ENCODE assay signal across 17 cellular contexts in the genomic region with DNA sequence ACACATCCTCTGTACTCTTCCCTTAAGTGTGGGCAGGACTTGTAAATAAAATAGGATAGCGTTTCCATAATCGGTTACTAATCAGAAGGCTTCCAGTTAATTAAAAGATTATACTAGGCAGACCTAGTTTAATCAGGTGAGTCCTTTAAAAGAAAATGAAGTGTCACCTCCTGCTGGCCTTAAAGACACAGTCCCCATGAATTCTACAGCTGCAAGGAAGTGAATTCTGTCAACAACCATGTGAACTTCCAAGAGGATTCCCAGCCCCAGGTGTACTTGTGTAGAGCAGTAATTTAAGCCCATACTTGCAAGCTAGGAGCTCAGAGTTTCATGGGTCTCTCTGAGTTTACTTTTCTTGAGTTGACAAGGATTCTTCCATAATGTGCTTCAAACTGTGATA.
A peak's percentile ranks its signal among the peaks of the same experiment; 100 is the strongest.
DNase-seq lines count a peak whose midpoint lies in the region; ATAC-seq and TF ChIP-seq lines count a peak whose summit lies in the region.
"Had no signal": no experiment of that assay in that cellular context is flagged by ENCODE, and none has a peak within 500 bp of the region (broad histone marks: within the 10 kb centered on the region; RNA-seq: fewer than 3 reads in every experiment).

No MANE protein-coding gene starts in this region.

- no peaks in the 10 kb centered on the region for H3K9me2 ChIP-seq in neural cell (ENCODE audit: insufficient read depth, low read length)

- H3K79me2 ChIP-seq in neural cell (replicated peaks; ENCODE audit: insufficient read depth, low read length) = no peaks in the 10 kb centered on the region

- no peaks in the 10 kb centered on the region for H3K9me3 ChIP-seq in neural cell (ENCODE audit: low read length)
- no peaks in the 10 kb centered on the region for H3K9me3 ChIP-seq in Peyer's patch
- H3K9me3 ChIP-seq: BLaER1 had no signal

- no peaks in the 10 kb centered on the region; the same call in 1 of the 2 replicates for H3K4me1 Mint-ChIP-seq in WTC11
- H3K4me1 Mint-ChIP-seq in T-helper 2 cell treated with Interferon-gamma antibody and Interleukin-4, amounts not matched to agents 5 μg/mL and 100 μg/mL, for 36 hours (ENCODE audit: low read depth) = no peaks in the 10 kb centered on the region
- H3K4me1 Mint-ChIP-seq: IgD-negative memory B cell had no signal

- no peak for TF ChIP-seq RAD21 in neural cell (conservative IDR thresholded peaks at IDR 0.05)

- peak; percentile 17 for DNase-seq in D341Med (ENCODE audit: low spot score)
- DNase-seq in NCI-H69 (lab: John Stamatoyannopoulos, UW) = peak; percentile 13
- no peak for DNase-seq in WTC11 (ENCODE audit: low spot score)
- DNase-seq in Peyer's patch = no peak
- no peak for DNase-seq in T-helper 2 cell treated with Interferon-gamma antibody and Interleukin-4, amounts not matched to agents 5 μg/mL and 100 μg/mL, for 36 hours (ENCODE audit: low spot score)
- DNase-seq: 8988T; Calu3; CD8-positive, alpha-beta T cell; GDM1; GM23248; HFFc6 had no signal

- no peak overlapping the region for H3K4me3 Mint-ChIP-seq in WTC11
- no peak overlapping the region for H3K4me3 Mint-ChIP-seq in T-helper 2 cell treated with Interferon-gamma antibody and Interleukin-4, amounts not matched to agents 5 μg/mL and 100 μg/mL, for 36 hours
- H3K4me3 Mint-ChIP-seq: CD8-positive, alpha-beta T cell; HFFc6; IgD-negative memory B cell had no signal

- no peaks in the 10 kb centered on the region for H3F3A ChIP-seq in neural cell (ENCODE audit: insufficient read depth, low read length, poor library complexity, severe bottlenecking)

- H3K36me3 ChIP-seq in neural cell (ENCODE audit: insufficient read depth, low read length) = no peaks in the 10 kb centered on the region
- H3K36me3 ChIP-seq in Peyer's patch = no peaks in the 10 kb centered on the region
- H3K36me3 ChIP-seq: BLaER1 had no signal

- H3K36me3 Mint-ChIP-seq in WTC11 = no peaks in the 10 kb centered on the region
- no peaks in the 10 kb centered on the region for H3K36me3 Mint-ChIP-seq in T-helper 2 cell treated with Interferon-gamma antibody and Interleukin-4, amounts not matched to agents 5 μg/mL and 100 μg/mL, for 36 hours (ENCODE audit: low read depth)
- H3K36me3 Mint-ChIP-seq: CD8-positive, alpha-beta T cell; IgD-negative memory B cell had no signal

- no peak for TF ChIP-seq POLR2A in Peyer's patch (IDR thresholded peaks at IDR 0.05)

- no peak overlapping the region for H3K9ac ChIP-seq in neural cell (ENCODE audit: low read length)
- H3K9ac ChIP-seq: BLaER1, GM23248 had no signal

- no peak overlapping the region for H2AFZ ChIP-seq in neural cell (ENCODE audit: low read depth, low read length)
- H2AFZ ChIP-seq: GM23248 had no signal

- POLR2A ChIA-PET in WTC11 (lab: Charles Lee) = no interaction called here

- 0 out of 2 replicates have a peak, but pooled peaks have one; percentile 39 for ATAC-seq in WTC11
- ATAC-seq in HG03469 (IDR thresholded peaks at IDR 0.05; ENCODE audit: unreplicated experiment) = no peak
- ATAC-seq: CD8-positive, alpha-beta T cell; HCT116; HepG2 had no signal

- no peak for TF ChIP-seq EP300 in neural cell (conservative IDR thresholded peaks at IDR 0.05; ENCODE audit: poor library complexity, severe bottlenecking)

- TF ChIP-seq CTCF in WTC11 (IDR thresholded peaks at IDR 0.05) = no peak
- TF ChIP-seq CTCF in neural cell (IDR thresholded peaks at IDR 0.05; ENCODE audit: poor library complexity, severe bottlenecking) = no peak
- TF ChIP-seq CTCF in Peyer's patch (IDR thresholded peaks at IDR 0.05) = no peak

- H3K4me2 ChIP-seq in neural cell (ENCODE audit: low read length) = no peak overlapping the region
- H3K4me2 ChIP-seq: BLaER1 had no signal

- no peaks in the 10 kb centered on the region for H3K27me3 ChIP-seq in neural cell (ENCODE audit: insufficient read depth, low read depth, low read length)
- no peaks in the 10 kb centered on the region for H3K27me3 ChIP-seq in Peyer's patch
- H3K27me3 ChIP-seq: BLaER1 had no signal

- H3K9me3 Mint-ChIP-seq in WTC11 = no peaks in the 10 kb centered on the region
- H3K9me3 Mint-ChIP-seq in T-helper 2 cell treated with Interferon-gamma antibody and Interleukin-4, amounts not matched to agents 5 μg/mL and 100 μg/mL, for 36 hours = no peaks in the 10 kb centered on the region

- no peaks in the 10 kb centered on the region for H3K27me3 Mint-ChIP-seq in WTC11 (ENCODE audit: low read depth)
- no peaks in the 10 kb centered on the region for H3K27me3 Mint-ChIP-seq in T-helper 2 cell treated with Interferon-gamma antibody and Interleukin-4, amounts not matched to agents 5 μg/mL and 100 μg/mL, for 36 hours (ENCODE audit: low read depth)
- H3K27me3 Mint-ChIP-seq: IgD-negative memory B cell had no signal

- no peaks in the 10 kb centered on the region for H4K20me1 ChIP-seq in neural cell (ENCODE audit: insufficient read depth)
- H4K20me1 ChIP-seq: BLaER1 had no signal

- no peak overlapping the region for H3K27ac Mint-ChIP-seq in WTC11
- no peak overlapping the region for H3K27ac Mint-ChIP-seq in T-helper 2 cell treated with Interferon-gamma antibody and Interleukin-4, amounts not matched to agents 5 μg/mL and 100 μg/mL, for 36 hours
- H3K27ac Mint-ChIP-seq: CD8-positive, alpha-beta T cell; HFFc6; IgD-negative memory B cell had no signal

- H3K27ac ChIP-seq in neural cell (ENCODE audit: low read length) = peak overlapping the region; percentile 83
- H3K27ac ChIP-seq in Peyer's patch = no peak overlapping the region
- H3K27ac ChIP-seq: BLaER1, GM23248 had no signal

- H3K4me1 ChIP-seq in Peyer's patch = no peaks in the 10 kb centered on the region
- H3K4me1 ChIP-seq: BLaER1 had no signal

- CTCF ChIA-PET in WTC11 (lab: Charles Lee) = interaction anchor here (2.2 kb wide), 1 partner anchor 615 kb away, joined by 8 read pairs; no protein-coding TSS in a partner anchor

- H3K4me3 ChIP-seq in neural cell (ENCODE audit: low read length) (peak overlapping the region; percentile 10), Peyer's patch (no peak overlapping the region)
- H3K4me3 ChIP-seq: BLaER1, GM23248 had no signal

TF ChIP-seq in WTC11, 78 proteins besides CTCF, POLR2A, EP300 and RAD21 (continues in another document):
- TF ChIP-seq HMGA2 (CRISPR knock-in tag; IDR thresholded peaks at IDR 0.05) (no peak), JUN (CRISPR knock-in tag; IDR thresholded peaks at IDR 0.05) (no peak)
- TF ChIP-seq, protein P1, sequence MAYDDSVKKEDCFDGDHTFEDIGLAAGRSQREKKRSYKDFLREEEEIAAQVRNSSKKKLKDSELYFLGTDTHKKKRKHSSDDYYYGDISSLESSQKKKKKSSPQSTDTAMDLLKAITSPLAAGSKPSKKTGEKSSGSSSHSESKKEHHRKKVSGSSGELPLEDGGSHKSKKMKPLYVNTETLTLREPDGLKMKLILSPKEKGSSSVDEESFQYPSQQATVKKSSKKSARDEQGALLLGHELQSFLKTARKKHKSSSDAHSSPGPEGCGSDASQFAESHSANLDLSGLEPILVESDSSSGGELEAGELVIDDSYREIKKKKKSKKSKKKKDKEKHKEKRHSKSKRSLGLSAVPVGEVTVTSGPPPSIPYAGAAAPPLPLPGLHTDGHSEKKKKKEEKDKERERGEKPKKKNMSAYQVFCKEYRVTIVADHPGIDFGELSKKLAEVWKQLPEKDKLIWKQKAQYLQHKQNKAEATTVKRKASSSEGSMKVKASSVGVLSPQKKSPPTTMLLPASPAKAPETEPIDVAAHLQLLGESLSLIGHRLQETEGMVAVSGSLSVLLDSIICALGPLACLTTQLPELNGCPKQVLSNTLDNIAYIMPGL (CRISPR knock-in tag; IDR thresholded peaks at IDR 0.05) = no peak
- TF ChIP-seq, protein P2, sequence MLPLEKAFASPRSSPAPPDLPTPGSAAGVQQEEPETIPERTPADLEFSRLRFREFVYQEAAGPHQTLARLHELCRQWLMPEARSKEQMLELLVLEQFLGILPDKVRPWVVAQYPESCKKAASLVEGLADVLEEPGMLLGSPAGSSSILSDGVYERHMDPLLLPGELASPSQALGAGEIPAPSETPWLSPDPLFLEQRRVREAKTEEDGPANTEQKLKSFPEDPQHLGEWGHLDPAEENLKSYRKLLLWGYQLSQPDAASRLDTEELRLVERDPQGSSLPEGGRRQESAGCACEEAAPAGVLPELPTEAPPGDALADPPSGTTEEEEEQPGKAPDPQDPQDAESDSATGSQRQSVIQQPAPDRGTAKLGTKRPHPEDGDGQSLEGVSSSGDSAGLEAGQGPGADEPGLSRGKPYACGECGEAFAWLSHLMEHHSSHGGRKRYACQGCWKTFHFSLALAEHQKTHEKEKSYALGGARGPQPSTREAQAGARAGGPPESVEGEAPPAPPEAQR (CRISPR knock-in tag; IDR thresholded peaks at IDR 0.05) = no peak

TF ChIP-seq in neural cell, 6 proteins besides CTCF, POLR2A, EP300 and RAD21:
- TF ChIP-seq TAF1 (IDR thresholded peaks at IDR 0.05; ENCODE audit: low read depth) (no peak), POLR2AphosphoS5 (IDR thresholded peaks at IDR 0.05) (no peak), MXI1 (conservative IDR thresholded peaks at IDR 0.05; ENCODE audit: poor library complexity, severe bottlenecking) (no peak)
- TF ChIP-seq, protein P3, sequence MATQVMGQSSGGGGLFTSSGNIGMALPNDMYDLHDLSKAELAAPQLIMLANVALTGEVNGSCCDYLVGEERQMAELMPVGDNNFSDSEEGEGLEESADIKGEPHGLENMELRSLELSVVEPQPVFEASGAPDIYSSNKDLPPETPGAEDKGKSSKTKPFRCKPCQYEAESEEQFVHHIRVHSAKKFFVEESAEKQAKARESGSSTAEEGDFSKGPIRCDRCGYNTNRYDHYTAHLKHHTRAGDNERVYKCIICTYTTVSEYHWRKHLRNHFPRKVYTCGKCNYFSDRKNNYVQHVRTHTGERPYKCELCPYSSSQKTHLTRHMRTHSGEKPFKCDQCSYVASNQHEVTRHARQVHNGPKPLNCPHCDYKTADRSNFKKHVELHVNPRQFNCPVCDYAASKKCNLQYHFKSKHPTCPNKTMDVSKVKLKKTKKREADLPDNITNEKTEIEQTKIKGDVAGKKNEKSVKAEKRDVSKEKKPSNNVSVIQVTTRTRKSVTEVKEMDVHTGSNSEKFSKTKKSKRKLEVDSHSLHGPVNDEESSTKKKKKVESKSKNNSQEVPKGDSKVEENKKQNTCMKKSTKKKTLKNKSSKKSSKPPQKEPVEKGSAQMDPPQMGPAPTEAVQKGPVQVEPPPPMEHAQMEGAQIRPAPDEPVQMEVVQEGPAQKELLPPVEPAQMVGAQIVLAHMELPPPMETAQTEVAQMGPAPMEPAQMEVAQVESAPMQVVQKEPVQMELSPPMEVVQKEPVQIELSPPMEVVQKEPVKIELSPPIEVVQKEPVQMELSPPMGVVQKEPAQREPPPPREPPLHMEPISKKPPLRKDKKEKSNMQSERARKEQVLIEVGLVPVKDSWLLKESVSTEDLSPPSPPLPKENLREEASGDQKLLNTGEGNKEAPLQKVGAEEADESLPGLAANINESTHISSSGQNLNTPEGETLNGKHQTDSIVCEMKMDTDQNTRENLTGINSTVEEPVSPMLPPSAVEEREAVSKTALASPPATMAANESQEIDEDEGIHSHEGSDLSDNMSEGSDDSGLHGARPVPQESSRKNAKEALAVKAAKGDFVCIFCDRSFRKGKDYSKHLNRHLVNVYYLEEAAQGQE (IDR thresholded peaks at IDR 0.05; ENCODE audit: borderline replicate concordance) = no peak

Comparison
In these comparisons a context has a peak if more than half of its experiments do, and no peak if none do; other contexts are left out.
1. DNase-seq: peak in D341Med (single experiment) and NCI-H69 (single experiment); none in WTC11 (single experiment), Peyer's patch (0 of 3) and T-helper 2 cell treated with Interferon-gamma antibody and Interleukin-4, amounts not matched to agents 5 μg/mL and 100 μg/mL, for 36 hours (single experiment).